In the genomic region with DNA sequence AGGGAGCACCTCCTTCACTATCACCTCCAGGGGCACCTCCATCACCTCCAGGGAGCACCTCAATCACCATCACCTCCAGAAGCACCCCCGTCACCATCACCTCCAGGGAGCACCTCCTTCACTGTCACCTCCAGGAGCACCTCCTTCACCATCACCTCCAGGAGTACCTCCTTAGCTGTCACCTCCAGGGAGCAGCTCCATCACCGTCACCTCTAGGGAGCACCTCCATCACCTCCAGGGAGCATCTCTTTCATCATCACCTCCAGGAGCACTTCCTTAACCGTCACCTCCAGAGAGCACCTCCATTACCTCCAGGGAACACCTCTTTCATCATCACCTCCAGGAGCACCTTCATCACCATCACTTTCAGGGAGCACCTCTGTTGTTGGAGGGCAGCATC, we compare ENCODE assay signal across 22 cellular contexts.
DNase-seq lines count a peak whose midpoint lies in the region; ATAC-seq, FAIRE-seq and TF ChIP-seq lines count a peak whose summit lies in the region.
"Had no signal": no experiment of that assay in that cellular context is flagged by ENCODE, and none has a peak within 500 bp of the region (broad histone marks: within the 10 kb centered on the region; RNA-seq: fewer than 3 reads in every experiment).

No MANE protein-coding gene starts in this region.

- peak overlapping the region; percentile 34 for H3K27ac Mint-ChIP-seq in astrocyte (ENCODE audit: unreplicated experiment)
- H3K27ac Mint-ChIP-seq in nephron progenitor cell: peak overlapping the region; percentile 69
- peak overlapping the region; percentile 7 for H3K27ac Mint-ChIP-seq in stimulated activated effector memory CD8-positive, alpha-beta T cell treated with anti-CD3 and anti-CD28 coated beads, Interleukin-12 subunit alpha, Interleukin-12 subunit beta, amount 100 ng/mL, for 72 hours

- no peaks in the 10 kb centered on the region for H3K79me2 ChIP-seq in astrocyte (ENCODE audit: insufficient read depth, low read length)

- H3K9me3 Mint-ChIP-seq in astrocyte (ENCODE audit: unreplicated experiment): peaks cover 20% of the 10 kb centered on the region
- H3K9me3 Mint-ChIP-seq in nephron progenitor cell: peaks cover 37% of the 10 kb centered on the region
- no peaks in the 10 kb centered on the region for H3K9me3 Mint-ChIP-seq in stimulated activated effector memory CD8-positive, alpha-beta T cell treated with anti-CD3 and anti-CD28 coated beads, Interleukin-12 subunit alpha, Interleukin-12 subunit beta, amount 100 ng/mL, for 72 hours

- no peaks in the 10 kb centered on the region for H3K4me1 ChIP-seq in astrocyte (ENCODE audit: insufficient read depth, low read length)
- H3K4me1 ChIP-seq: A549 had no signal

- H3K4me3 ChIP-seq in astrocyte (ENCODE audit: insufficient read depth, low read depth, low read length): no peak overlapping the region
- H3K4me3 ChIP-seq: A549, BLaER1, GM12878, GM23248 had no signal

- H3K4me2 ChIP-seq in astrocyte (ENCODE audit: low read length): no peak overlapping the region
- H3K4me2 ChIP-seq: A549, KMS-11 had no signal

- no peaks in the 10 kb centered on the region for H3K27me3 ChIP-seq in astrocyte (ENCODE audit: insufficient read depth, low read length)
- H3K27me3 ChIP-seq: BLaER1 had no signal

- no peak for FAIRE-seq in astrocyte (lab: Jason Lieb, UNC)
- FAIRE-seq: A549, GM12878 had no signal

- TF ChIP-seq CTCF in astrocyte (IDR thresholded peaks at IDR 0.05; ENCODE audit: insufficient read depth, low read depth, low read length) (no peak), nephron progenitor cell (IDR thresholded peaks at IDR 0.05) (no peak)

- peaks cover 2% of the 10 kb centered on the region for H3K27me3 Mint-ChIP-seq in astrocyte (ENCODE audit: low read depth, unreplicated experiment)
- peaks cover 14% of the 10 kb centered on the region for H3K27me3 Mint-ChIP-seq in nephron progenitor cell (ENCODE audit: low read depth, poor library complexity)
- H3K27me3 Mint-ChIP-seq: CD4-positive, alpha-beta memory T cell had no signal

- ATAC-seq in stimulated activated effector memory CD8-positive, alpha-beta T cell treated with anti-CD3 and anti-CD28 coated beads, Interleukin-12 subunit alpha, Interleukin-12 subunit beta, amount 100 ng/mL, for 72 hours: no peak
- ATAC-seq in HG03342 (IDR thresholded peaks at IDR 0.05; ENCODE audit: unreplicated experiment): no peak
- ATAC-seq: A549, GM12878, HCT116 had no signal

- peaks cover 8% of the 10 kb centered on the region for H3K36me3 Mint-ChIP-seq in astrocyte (ENCODE audit: low read depth, unreplicated experiment)
- H3K36me3 Mint-ChIP-seq in nephron progenitor cell (ENCODE audit: low read depth): no peaks in the 10 kb centered on the region
- peaks cover 6% of the 10 kb centered on the region for H3K36me3 Mint-ChIP-seq in stimulated activated effector memory CD8-positive, alpha-beta T cell treated with anti-CD3 and anti-CD28 coated beads, Interleukin-12 subunit alpha, Interleukin-12 subunit beta, amount 100 ng/mL, for 72 hours
- H3K36me3 Mint-ChIP-seq: CD4-positive, alpha-beta memory T cell had no signal

- no peaks in the 10 kb centered on the region for H3K4me1 Mint-ChIP-seq in astrocyte (ENCODE audit: low read depth, unreplicated experiment)
- H3K4me1 Mint-ChIP-seq in nephron progenitor cell: no peaks in the 10 kb centered on the region
- no peaks in the 10 kb centered on the region for H3K4me1 Mint-ChIP-seq in stimulated activated effector memory CD8-positive, alpha-beta T cell treated with anti-CD3 and anti-CD28 coated beads, Interleukin-12 subunit alpha, Interleukin-12 subunit beta, amount 100 ng/mL, for 72 hours
- H3K4me1 Mint-ChIP-seq: CD4-positive, alpha-beta memory T cell had no signal

- no peak overlapping the region for H3K9ac ChIP-seq in astrocyte (ENCODE audit: low read length)
- H3K9ac ChIP-seq: BLaER1, GM23248, KMS-11 had no signal

- H4K20me1 ChIP-seq in astrocyte (ENCODE audit: insufficient read depth, low read length): no peaks in the 10 kb centered on the region
- H4K20me1 ChIP-seq: BLaER1 had no signal

- H3K4me3 Mint-ChIP-seq in astrocyte (ENCODE audit: unreplicated experiment) (no peak overlapping the region), nephron progenitor cell (peak overlapping the region; percentile 42)
- H3K4me3 Mint-ChIP-seq in stimulated activated effector memory CD8-positive, alpha-beta T cell treated with anti-CD3 and anti-CD28 coated beads, Interleukin-12 subunit alpha, Interleukin-12 subunit beta, amount 100 ng/mL, for 72 hours: no peak overlapping the region

- H3K27ac ChIP-seq in astrocyte (ENCODE audit: low read depth, low read length): no peak overlapping the region
- H3K27ac ChIP-seq: A549, BLaER1, GM23248, KMS-11 had no signal

- H3K9me3 ChIP-seq in astrocyte (ENCODE audit: insufficient read depth, low read depth, low read length): peaks cover 4% of the 10 kb centered on the region

- H3K36me3 ChIP-seq in astrocyte (ENCODE audit: insufficient read depth, low read length): no peaks in the 10 kb centered on the region
- H3K36me3 ChIP-seq: BLaER1 had no signal

- H2AFZ ChIP-seq in astrocyte (ENCODE audit: low read depth, low read length): no peak overlapping the region
- H2AFZ ChIP-seq: GM23248 had no signal

- peak; percentile 39 for DNase-seq in activated effector memory CD4-positive, alpha-beta T cell treated with anti-CD3 and anti-CD28 coated beads, Interleukin-2, amount 50 U/mL, for 16 hours
- no peak for DNase-seq in activated effector memory CD4-positive, alpha-beta T cell treated with Interleukin-2 at 50 U/mL for 16 hours
- DNase-seq in astrocyte (ENCODE audit: low read depth) (no peak), nephron progenitor cell (no peak), HuH-7.5 (ENCODE audit: low spot score) (no peak), NCI-H345 (lab: John Stamatoyannopoulos, UW) (no peak)
- no peak for DNase-seq in stimulated activated effector memory CD8-positive, alpha-beta T cell treated with anti-CD3 and anti-CD28 coated beads, Interleukin-12 subunit alpha, Interleukin-12 subunit beta, amount 100 ng/mL, for 72 hours (ENCODE audit: low spot score in 2 of 2)
- DNase-seq: Calu3; CD4-positive, alpha-beta memory T cell; DMS53; EL; GM23248; NCI-H1694 treated with DMSO at 0.1 percent for 48 hours; NCI-H510A treated with DMSO at 0.1 percent for 48 hours; NCI-H774; Right ventricle myocardium superior had no signal

Comparison
In these comparisons a context has a peak if more than half of its experiments do, and no peak if none do; other contexts are left out.
1. H3K27ac Mint-ChIP-seq: peak in every context shown above with its lines; median percentile 69 in nephron progenitor cell; 34 in astrocyte; 7 in stimulated activated effector memory CD8-positive, alpha-beta T cell treated with anti-CD3 and anti-CD28 coated beads, Interleukin-12 subunit alpha, Interleukin-12 subunit beta, amount 100 ng/mL, for 72 hours.